In genomic region chr11:61792310-61793083, GRCh38 we compare ENCODE assay signal across 8 cellular contexts. TPM values are rescaled to one million over a fixed set of nuclear protein-coding genes. Genes with fewer than 3 reads are reported as not detected.
A peak's percentile ranks its signal among the peaks of the same experiment; 100 is the strongest.
DNase-seq lines count a peak whose midpoint lies in the region; ATAC-seq and TF ChIP-seq lines count a peak whose summit lies in the region.

A gene with protein sequence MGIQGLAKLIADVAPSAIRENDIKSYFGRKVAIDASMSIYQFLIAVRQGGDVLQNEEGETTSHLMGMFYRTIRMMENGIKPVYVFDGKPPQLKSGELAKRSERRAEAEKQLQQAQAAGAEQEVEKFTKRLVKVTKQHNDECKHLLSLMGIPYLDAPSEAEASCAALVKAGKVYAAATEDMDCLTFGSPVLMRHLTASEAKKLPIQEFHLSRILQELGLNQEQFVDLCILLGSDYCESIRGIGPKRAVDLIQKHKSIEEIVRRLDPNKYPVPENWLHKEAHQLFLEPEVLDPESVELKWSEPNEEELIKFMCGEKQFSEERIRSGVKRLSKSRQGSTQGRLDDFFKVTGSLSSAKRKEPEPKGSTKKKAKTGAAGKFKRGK (plus strand): TSS chr11:61792911. CDS start chr11:61795362, 2,451 bp downstream.
Gene TMEM258 (minus strand): TSS chr11:61792599. CDS start chr11:61792558, 41 bp downstream.

- ATAC-seq in GM21515 (IDR thresholded peaks at IDR 0.05; ENCODE audit: unreplicated experiment): peak; percentile 72
- peak; percentile 93 for ATAC-seq in mucosa of descending colon

- intact Hi-C loops in OCI-LY7 (cut with micrococcal nuclease; ENCODE audit: unreplicated experiment): no loop called here
- intact Hi-C loops in mucosa of descending colon (cut with DNase I, micrococcal nuclease): no loop called here

- DNase-seq in D341Med (ENCODE audit: low spot score) (peak; percentile 92), HuH-7 (ENCODE audit: low spot score) (peak; percentile 97), OCI-LY7 (ENCODE audit: low spot score) (peak; percentile 92), activated T-cell treated with anti-CD3 and anti-CD28 coated beads for 1 hour (ENCODE audit: low read depth) (peak; percentile 80), epidermal melanocyte (ENCODE audit: insufficient read length, low spot score) (peak; percentile 90), mucosa of descending colon (peak; percentile 90 to 93 (median 91))
- peak; percentile 66 to 73 for DNase-seq in stimulated activated CD8-positive, alpha-beta memory T cell treated with anti-CD3 and anti-CD28 coated beads, Interleukin-4, amount 100 ng/mL, for 1 hour (ENCODE audit: low read depth in 2 of 2, low spot score in 1 of 2)

- POLR2A ChIA-PET in OCI-LY7 (lab: Charles Lee): interaction anchor here (0.5 to 1.6 kb wide), 5 partner anchors 9 to 158 kb away, joined by 3 to 7 read pairs (median 4); no protein-coding TSS in a partner anchor

- CTCF ChIA-PET in OCI-LY7 (lab: Charles Lee; ENCODE audit: unreplicated experiment): interaction anchor here (0.6 to 1.5 kb wide), 4 partner anchors 8 to 289 kb away, joined by 3 to 5 read pairs (median 4); no protein-coding TSS in a partner anchor

- BruUV-seq in OCI-LY7 (replicated peaks; lab: Mats Ljungman, UMichigan): no TSS peak

- H3K79me2 ChIP-seq in OCI-LY7 (ENCODE audit: insufficient read depth, low read depth, low read length): peaks cover 62% of the 10 kb centered on the region

- peak within 1 kb of the TSS; percentile 70 for H3K27ac ChIP-seq in OCI-LY7 (ENCODE audit: low read depth, low read length, poor library complexity, severe bottlenecking)

- H2AFZ ChIP-seq in OCI-LY7 (ENCODE audit: low read length): peak within 1 kb of the TSS; percentile 58

- no peaks in the 10 kb centered on the region for H3K9me3 ChIP-seq in OCI-LY7 (ENCODE audit: low read length)
- no peaks in the 10 kb centered on the region for H3K9me3 ChIP-seq in mucosa of descending colon

- H3K4me3 ChIP-seq in OCI-LY7 (ENCODE audit: low read depth, low read length, poor library complexity, severe bottlenecking): peak within 1 kb of the TSS; percentile 97
- peak within 1 kb of the TSS; percentile 83 for H3K4me3 ChIP-seq in mucosa of descending colon

- peak within 1 kb of the TSS; percentile 84 for H3K4me2 ChIP-seq in OCI-LY7 (ENCODE audit: low read length)

- no peaks in the 10 kb centered on the region for H3K9me2 ChIP-seq in OCI-LY7 (ENCODE audit: insufficient read depth, low read length)

- TF ChIP-seq CTCF in OCI-LY7 (conservative IDR thresholded peaks at IDR 0.05; ENCODE audit: low read length) (no peak), mucosa of descending colon (IDR thresholded peaks at IDR 0.05) (no peak)

- H3K4me1 ChIP-seq in OCI-LY7 (ENCODE audit: insufficient read depth, low read length, poor library complexity, severe bottlenecking) (peaks cover 25% of the 10 kb centered on the region), mucosa of descending colon (ENCODE audit: low read depth) (peaks cover 20% of the 10 kb centered on the region)

- H3K36me3 ChIP-seq in OCI-LY7 (ENCODE audit: insufficient read depth, low read length): peaks cover 70% of the 10 kb centered on the region
- H3K36me3 ChIP-seq in mucosa of descending colon (ENCODE audit: low read depth): no peaks in the 10 kb centered on the region

- H4K20me1 ChIP-seq in OCI-LY7 (ENCODE audit: insufficient read depth, low read length): peaks cover 12% of the 10 kb centered on the region; the same call in 1 of the 2 replicates

RNA-seq across cellular contexts. Expression of the first gene that starts in this region (rescaled TPM):
- total RNA-seq in OCI-LY7 (2014; rRNA removed; shearing (Covaris generic)): 143 and 153 TPM in 2 replicates
- total RNA-seq in OCI-LY7 (2022): 102 and 123 TPM in 2 replicates
- 10 to 100 TPM in 1 of 3 donors, 1 to 10 TPM in 2; 7.5 to 21.8 (median 8.1) TPM for total RNA-seq in mucosa of descending colon

RNA-seq across cellular contexts. Expression of gene TMEM258, which starts in this region (rescaled TPM):
- 119 and 174 TPM in 2 replicates for total RNA-seq in OCI-LY7 (2014; rRNA removed; shearing (Covaris generic))
- 173 and 174 TPM in 2 replicates for total RNA-seq in OCI-LY7 (2022)
- 100 to 1,000 TPM in 1 of 3 donors, 10 to 100 TPM in 2; 56.1 to 107 (median 74.6) TPM for total RNA-seq in mucosa of descending colon

Comparison
In these comparisons a context has a peak if more than half of its experiments do, and no peak if none do; other contexts are left out.
1. Peak in every context shown above with its lines: DNase-seq, ATAC-seq, H3K4me3 ChIP-seq and H3K27ac ChIP-seq.
2. RNA of the first gene that starts in this region (total RNA-seq): 102 to 153 TPM in OCI-LY7; 7.5 to 21.8 TPM in mucosa of descending colon; every median in the first group is over 4 times any median in the second.